Comparison of ENCODE assay signal across 8 cellular contexts in the genomic region with DNA sequence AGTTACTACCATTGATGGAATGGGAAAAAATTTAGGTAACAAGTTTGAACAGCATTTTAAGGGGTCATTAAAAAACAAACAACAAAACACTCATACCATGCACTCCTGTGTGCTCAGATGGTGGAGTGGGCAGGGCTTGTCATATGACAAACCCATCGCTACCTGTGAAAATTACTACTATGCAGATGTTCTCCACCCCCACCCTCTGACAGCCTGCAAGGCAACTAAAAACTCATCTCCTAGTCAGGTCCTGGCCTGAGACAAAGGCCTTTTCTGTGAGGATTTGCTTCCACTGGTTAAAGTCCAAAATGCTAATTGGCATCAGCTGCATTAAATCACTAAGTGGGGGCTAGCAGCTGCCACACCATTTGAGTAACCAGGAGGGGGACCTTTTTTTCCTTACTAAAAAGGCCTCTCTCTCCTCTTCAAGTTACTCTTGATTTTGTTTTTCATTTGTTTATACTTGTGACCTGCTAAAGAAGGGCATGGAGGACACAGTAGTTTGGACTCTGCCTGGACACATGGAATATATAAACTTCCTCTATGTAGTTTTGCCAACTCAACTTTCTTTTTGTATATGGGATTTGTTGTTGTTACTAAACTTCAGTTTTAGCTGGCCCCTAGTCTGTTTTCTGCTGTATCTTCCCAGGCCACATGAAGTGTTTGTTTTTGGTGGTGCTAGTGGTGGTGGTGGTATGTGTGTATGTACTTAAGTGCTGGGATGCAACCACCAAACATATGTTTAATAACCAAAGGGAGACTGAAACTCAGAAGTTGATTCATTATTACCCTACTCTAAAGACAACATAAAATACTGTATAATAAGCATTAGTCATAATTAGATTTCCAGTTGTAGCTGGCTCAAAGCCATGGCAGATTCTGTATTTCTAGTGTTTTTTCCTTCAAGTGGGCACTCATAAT.
DNase-seq lines count a peak whose midpoint lies in the region; FAIRE-seq and TF ChIP-seq lines count a peak whose summit lies in the region.
"Had no signal": no experiment of that assay in that cellular context is flagged by ENCODE, and none has a peak within 500 bp of the region (broad histone marks: within the 10 kb centered on the region; RNA-seq: fewer than 3 reads in every experiment).

No MANE protein-coding gene starts in this region.

- H3K9me3 ChIP-seq in HUES48 (ENCODE audit: control insufficient read depth, insufficient read depth, low read length): no peaks in the 10 kb centered on the region
- no peaks in the 10 kb centered on the region for H3K9me3 ChIP-seq in skeletal muscle satellite cell (replicated peaks; ENCODE audit: low read length)

- DNase-seq in RCC 7860 (ENCODE audit: low spot score) (peak; percentile 11), fibroblast of mammary gland (ENCODE audit: low read depth) (peak; percentile 88), chondrocyte (ENCODE audit: low spot score) (no peak), HuH-7.5 (ENCODE audit: low spot score) (no peak), ecto neural progenitor cell (ENCODE audit: low spot score) (no peak)
- DNase-seq: OCI-M1 had no signal

- H3K36me3 ChIP-seq in HUES48 (ENCODE audit: control insufficient read depth, insufficient read depth, low read length) (no peaks in the 10 kb centered on the region), skeletal muscle satellite cell (ENCODE audit: insufficient read depth, low read length) (no peaks in the 10 kb centered on the region)

- H3K27me3 ChIP-seq in HUES48 (ENCODE audit: control insufficient read depth, insufficient read depth, low read length) (no peaks in the 10 kb centered on the region), skeletal muscle satellite cell (ENCODE audit: control insufficient read depth, insufficient read depth, low read length) (no peaks in the 10 kb centered on the region)

- H3K4me2 ChIP-seq in skeletal muscle satellite cell (ENCODE audit: low read length): peak overlapping the region; percentile 45

- no peaks in the 10 kb centered on the region for H3K9me3 Mint-ChIP-seq in chondrocyte (ENCODE audit: low read depth)

- no peaks in the 10 kb centered on the region for H3K36me3 Mint-ChIP-seq in chondrocyte (ENCODE audit: low read depth)

- peak overlapping the region; percentile 66 for H3K27ac ChIP-seq in HUES48 (ENCODE audit: low read depth, low read length)

- no peak for FAIRE-seq in RCC 7860 (lab: Jason Lieb, UNC)

- peaks cover 78% of the 10 kb centered on the region for H3K4me1 Mint-ChIP-seq in chondrocyte (ENCODE audit: low read depth)

- no peak overlapping the region for H3K4me3 ChIP-seq in HUES48 (ENCODE audit: low read depth, low read length)
- H3K4me3 ChIP-seq in fibroblast of mammary gland (ENCODE audit: control insufficient read depth, low read depth, low read length): no peak overlapping the region
- H3K4me3 ChIP-seq in skeletal muscle satellite cell (ENCODE audit: low read length): peak overlapping the region; percentile 17

- H3K27ac Mint-ChIP-seq in chondrocyte (ENCODE audit: unreplicated experiment): no peak overlapping the region

- H3K27me3 Mint-ChIP-seq in chondrocyte (ENCODE audit: low read depth): no peaks in the 10 kb centered on the region

- no peak overlapping the region for H3K4me3 Mint-ChIP-seq in chondrocyte (ENCODE audit: unreplicated experiment)

- H3K4me1 ChIP-seq in HUES48 (ENCODE audit: control insufficient read depth, insufficient read depth, low read length) (peaks cover 54% of the 10 kb centered on the region), skeletal muscle satellite cell (ENCODE audit: control insufficient read depth, insufficient read depth, low read length) (peaks cover 87% of the 10 kb centered on the region)

- H3K9ac ChIP-seq in HUES48 (ENCODE audit: low read depth, low read length) (no peak overlapping the region), skeletal muscle satellite cell (ENCODE audit: low read depth, low read length) (no peak overlapping the region)

- TF ChIP-seq CTCF in fibroblast of mammary gland (conservative IDR thresholded peaks at IDR 0.05; ENCODE audit: control insufficient read depth, insufficient read depth, low read depth, low read length): no peak
- no peak for TF ChIP-seq CTCF in chondrocyte (IDR thresholded peaks at IDR 0.05)

Comparison
In these comparisons a context has a peak if more than half of its experiments do, and no peak if none do; other contexts are left out.
1. DNase-seq: peak in RCC 7860 (single experiment) and fibroblast of mammary gland (single experiment); none in chondrocyte (single experiment), HuH-7.5 (single experiment) and ecto neural progenitor cell (single experiment).